Comparison of ENCODE assay signal across 24 cellular contexts in the genomic region with DNA sequence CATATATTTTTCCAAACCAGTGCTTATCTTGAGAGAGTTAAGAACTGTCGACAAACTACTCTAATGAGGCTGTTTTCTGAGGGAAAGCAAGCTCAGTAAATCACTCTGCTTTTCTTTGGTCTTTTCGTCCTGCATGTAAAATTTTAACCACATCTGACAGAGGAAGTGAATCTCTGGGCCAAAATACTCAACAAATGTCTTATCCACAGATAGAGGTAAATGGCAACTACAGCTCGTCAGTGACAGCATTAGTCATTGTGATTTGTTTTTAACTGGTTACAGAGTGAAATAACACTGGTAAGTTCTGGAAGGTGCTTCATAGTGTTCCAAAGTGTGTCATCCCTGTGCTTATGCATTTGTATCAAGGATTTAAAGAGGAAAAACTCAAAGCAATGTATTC.
DNase-seq lines count a peak whose midpoint lies in the region; ATAC-seq, FAIRE-seq and TF ChIP-seq lines count a peak whose summit lies in the region.
"Had no signal": no experiment of that assay in that cellular context is flagged by ENCODE, and none has a peak within 500 bp of the region (broad histone marks: within the 10 kb centered on the region; RNA-seq: fewer than 3 reads in every experiment).

No MANE protein-coding gene starts in this region.

- H3K4me3 Mint-ChIP-seq in activated CD4-positive, alpha-beta T cell treated with anti-CD3 and anti-CD28 coated beads for 36 hours, result no peak overlapping the region

- intact Hi-C loops in activated CD4-positive, alpha-beta T cell treated with anti-CD3 and anti-CD28 coated beads for 36 hours (cut with DNase I, micrococcal nuclease), result no loop called here
- intact Hi-C loops in esophagus muscularis mucosa (cut with DNase I), result no loop called here

- H3K23me2 ChIP-seq in H1 (ENCODE audit: low read depth, low read length), result no peaks in the 10 kb centered on the region

- H4K20me1 ChIP-seq in H1 (replicated peaks in 1 of 2; ENCODE audit: control insufficient read depth in 1 of 2, insufficient read depth in 2 of 2, low read length in 2 of 2), result no peaks in the 10 kb centered on the region

- no peak overlapping the region for H4K5ac ChIP-seq in H1 (ENCODE audit: insufficient read length, low read depth, low read length)

- peak overlapping the region; percentile 57 for H2AFZ ChIP-seq in H1 (ENCODE audit: low read length)

- no peak overlapping the region for H2BK5ac ChIP-seq in H1 (ENCODE audit: low read depth, low read length)

- H2BK15ac ChIP-seq in H1 (ENCODE audit: low read length), result no peak overlapping the region

- H3K36me3 Mint-ChIP-seq in activated CD4-positive, alpha-beta T cell treated with anti-CD3 and anti-CD28 coated beads for 36 hours (ENCODE audit: low read depth), result no peaks in the 10 kb centered on the region

- H3K79me2 ChIP-seq in H1 (ENCODE audit: control insufficient read depth in 1 of 2, insufficient read depth in 2 of 2, low read length in 2 of 2), result no peaks in the 10 kb centered on the region

- no peaks in the 10 kb centered on the region for H3K27me3 ChIP-seq in H1 (replicated peaks in 1 of 4; ENCODE audit: control insufficient read depth in 3 of 4, extremely low read depth in 1 of 4, insufficient read depth in 3 of 4, low read length in 3 of 4)
- no peaks in the 10 kb centered on the region for H3K27me3 ChIP-seq in esophagus muscularis mucosa
- H3K27me3 ChIP-seq in suprapubic skin, result no peaks in the 10 kb centered on the region
- H3K27me3 ChIP-seq: Peyer's patch had no signal

- H2AK5ac ChIP-seq in H1 (ENCODE audit: low read depth, low read length), result no peak overlapping the region

- no peaks in the 10 kb centered on the region for H3K79me1 ChIP-seq in H1 (ENCODE audit: low read depth, low read length)

- DNase-seq in activated CD4-positive, alpha-beta T cell treated with anti-CD3 and anti-CD28 coated beads for 36 hours, result no peak
- DNase-seq in activated CD4-positive, alpha-beta T cell treated with anti-CD3 and anti-CD28 coated beads for 1 hour, result no peak
- peak; percentile 28 to 60 for DNase-seq in NOMO-1 (lab: John Stamatoyannopoulos, UW; ENCODE audit: unreplicated experiment in 2 of 2)
- no peak for DNase-seq in H1 (ENCODE audit: low read depth in 1 of 2, low spot score in 2 of 2)
- peak; percentile 67 for DNase-seq in renal cortical epithelial cell (ENCODE audit: low read depth)
- no peak for DNase-seq in esophagus muscularis mucosa (ENCODE audit: extremely low spot score)
- DNase-seq in suprapubic skin (ENCODE audit: low spot score in 2 of 2), result no peak
- DNase-seq: C1 segment of cervical spinal cord; DMS79 treated with DMSO at 0.1 percent for 48 hours; GF-D8; GOT3; NCI-H1092 treated with DMSO at 0.1 percent for 48 hours; NCI-H1694 treated with DMSO at 0.1 percent for 48 hours; NCI-H2107; NCI-H226; NCI-H526; NK-92 treated with Interleukin-12 subunit alpha and Interleukin-12 subunit beta, amount 100 ng/mL, for 24 hours; Peyer's patch had no signal

- H3K56ac ChIP-seq in H1 (replicated peaks; ENCODE audit: insufficient read length, low read depth, low read length), result no peak overlapping the region

- POLR2A ChIA-PET in activated CD4-positive, alpha-beta T cell treated with anti-CD3 and anti-CD28 coated beads for 36 hours (lab: Charles Lee), result interaction anchor here (0.7 kb wide), 1 partner anchor 1155 kb away, joined by 4 read pairs; no protein-coding TSS in a partner anchor
- POLR2A ChIA-PET in H1 (lab: Charles Lee; ENCODE audit: partially characterized antibody), result no interaction called here

- peaks cover 2% of the 10 kb centered on the region for H3K9me3 Mint-ChIP-seq in activated CD4-positive, alpha-beta T cell treated with anti-CD3 and anti-CD28 coated beads for 36 hours (ENCODE audit: low read depth)

- H3K36me3 ChIP-seq in H1 (ENCODE audit: control insufficient read depth in 2 of 4, insufficient read depth in 4 of 4, low read length in 3 of 4) (no peaks in the 10 kb centered on the region), esophagus muscularis mucosa (no peaks in the 10 kb centered on the region), suprapubic skin (no peaks in the 10 kb centered on the region)
- H3K36me3 ChIP-seq: Peyer's patch had no signal

- H3K27ac ChIP-seq in H1 (ENCODE audit: low read depth, low read length), result no peak overlapping the region
- no peak overlapping the region for H3K27ac ChIP-seq in esophagus muscularis mucosa (replicated peaks in 1 of 4)
- H3K27ac ChIP-seq in suprapubic skin, result no peak overlapping the region
- H3K27ac ChIP-seq: Peyer's patch, SK-N-MC had no signal

- H3K14ac ChIP-seq in H1 (ENCODE audit: insufficient read length), result no peak overlapping the region

- H3K4me3 ChIP-seq in H1 (ENCODE audit: extremely low read depth in 1 of 4, insufficient read depth in 2 of 4, low read depth in 3 of 4, low read length in 4 of 4) (no peak overlapping the region), esophagus muscularis mucosa (no peak overlapping the region), suprapubic skin (no peak overlapping the region)
- H3K4me3 ChIP-seq: K562, Peyer's patch, SK-N-MC had no signal

- TF ChIP-seq CTCF in H1 (IDR thresholded peaks at IDR 0.05; ENCODE audit: control extremely low read depth in 1 of 3, insufficient read depth in 1 of 3, low read depth in 1 of 3, low read length in 3 of 3) (no peak), esophagus muscularis mucosa (IDR thresholded peaks at IDR 0.05) (no peak), suprapubic skin (IDR thresholded peaks at IDR 0.05) (no peak)

- H3K9me3 ChIP-seq in H1 (ENCODE audit: insufficient read depth in 2 of 2, low read depth in 1 of 2, low read length in 1 of 2), result no peaks in the 10 kb centered on the region
- H3K9me3 ChIP-seq in esophagus muscularis mucosa, result no peaks in the 10 kb centered on the region
- H3K9me3 ChIP-seq in suprapubic skin, result no peaks in the 10 kb centered on the region
- H3K9me3 ChIP-seq: Peyer's patch had no signal

- peaks cover 2% of the 10 kb centered on the region for H3K27me3 Mint-ChIP-seq in activated CD4-positive, alpha-beta T cell treated with anti-CD3 and anti-CD28 coated beads for 36 hours

- no peak for FAIRE-seq in H1 (lab: Jason Lieb, UNC)
- FAIRE-seq: A204.1, GM12892, K562 had no signal

- H3K4me1 Mint-ChIP-seq in activated CD4-positive, alpha-beta T cell treated with anti-CD3 and anti-CD28 coated beads for 36 hours, result peaks cover 7% of the 10 kb centered on the region

- CTCF ChIA-PET in activated CD4-positive, alpha-beta T cell treated with anti-CD3 and anti-CD28 coated beads for 36 hours (lab: Charles Lee), result no interaction called here
- CTCF ChIA-PET in H1 (lab: Charles Lee; ENCODE audit: partially characterized antibody), result interaction anchor here (0.6 to 2.2 kb wide), 5 partner anchors 12 to 621 kb away, joined by 3 to 7 read pairs (median 4); no protein-coding TSS in a partner anchor

- peak; percentile 87 for ATAC-seq in activated CD4-positive, alpha-beta T cell treated with anti-CD3 and anti-CD28 coated beads for 36 hours
- no peak for ATAC-seq in SK-N-SH treated with all-trans-retinoic acid at 6 μM for 48 hours
- ATAC-seq: K562, Right ventricle myocardium inferior had no signal

- H3K9ac ChIP-seq in H1 (replicated peaks in 1 of 4; ENCODE audit: extremely low read depth in 1 of 4, low read depth in 3 of 4, low read length in 3 of 4), result no peak overlapping the region

- peak overlapping the region; percentile 31 for H3K27ac Mint-ChIP-seq in activated CD4-positive, alpha-beta T cell treated with anti-CD3 and anti-CD28 coated beads for 36 hours

- H4K8ac ChIP-seq in H1 (ENCODE audit: extremely low read depth, insufficient read depth, low read length), result no peak overlapping the region

- TF ChIP-seq EP300 in H1 (IDR thresholded peaks at IDR 0.05; ENCODE audit: borderline replicate concordance in 1 of 2, low read depth in 2 of 2, low read length in 2 of 2), result no peak
- TF ChIP-seq EP300 in esophagus muscularis mucosa (IDR thresholded peaks at IDR 0.05), result no peak
- no peak for TF ChIP-seq EP300 in suprapubic skin (IDR thresholded peaks at IDR 0.05)

- no peak for TF ChIP-seq RAD21 in H1 (IDR thresholded peaks at IDR 0.05 in 1 of 2, conservative IDR thresholded peaks at IDR 0.05 in 1 of 2; ENCODE audit: low read depth in 2 of 2, low read length in 2 of 2)

- TF ChIP-seq POLR2A in H1 (IDR thresholded peaks at IDR 0.05; ENCODE audit: control extremely low read depth in 1 of 2, low read depth in 2 of 2, low read length in 2 of 2), result no peak
- TF ChIP-seq POLR2A in esophagus muscularis mucosa (IDR thresholded peaks at IDR 0.05; ENCODE audit: low read depth), result no peak
- TF ChIP-seq POLR2A in suprapubic skin (IDR thresholded peaks at IDR 0.05), result no peak

- no peak overlapping the region for H3K18ac ChIP-seq in H1 (ENCODE audit: extremely low read depth, low read length)

- no peak overlapping the region for H2BK12ac ChIP-seq in H1 (ENCODE audit: low read depth, low read length)

- no peak overlapping the region for H2BK120ac ChIP-seq in H1 (replicated peaks; ENCODE audit: low read depth, low read length)

- no peak overlapping the region for H3K23ac ChIP-seq in H1 (ENCODE audit: insufficient read length)

- no peak overlapping the region for H4K91ac ChIP-seq in H1 (replicated peaks; ENCODE audit: insufficient read length, low read length)

- H3K4me2 ChIP-seq in H1 (ENCODE audit: insufficient read depth in 1 of 2, low read depth in 2 of 2, low read length in 2 of 2), result no peak overlapping the region

- H3K4me1 ChIP-seq in H1 (replicated peaks in 1 of 4; ENCODE audit: control insufficient read depth in 3 of 4, insufficient read depth in 4 of 4, low read length in 3 of 4) (no peaks in the 10 kb centered on the region), esophagus muscularis mucosa (no peaks in the 10 kb centered on the region), suprapubic skin (no peaks in the 10 kb centered on the region)
- H3K4me1 ChIP-seq: Peyer's patch had no signal

- 67% methylated on average over 3 of the region's 3 CpGs; no CpG with 5 or more reads in 1 of the 2 experiments for WGBS in H1 (ENCODE audit: extremely low coverage in 1 of 2, insufficient coverage in 1 of 2, insufficient read length in 1 of 2, insufficient replicate concordance in 2 of 2, low coverage in 1 of 2, low lambda C conversion rate in 2 of 2, missing lambda C conversion rate in 1 of 2), 2 experiments
- WGBS in esophagus muscularis mucosa, result 59% methylated on average over 3 of the region's 3 CpGs
- WGBS in suprapubic skin, result 46% methylated on average over 3 of the region's 3 CpGs

- no peak overlapping the region for H2BK20ac ChIP-seq in H1 (ENCODE audit: low read length)

- H3K4ac ChIP-seq in H1 (replicated peaks; ENCODE audit: insufficient read length, low read depth, low read length), result no peak overlapping the region

TF ChIP-seq in H1, 55 proteins besides CTCF, POLR2A, EP300 and RAD21 (continues in another document):
- TF ChIP-seq RBBP5 (IDR thresholded peaks at IDR 0.05; ENCODE audit: borderline replicate concordance, low read depth, low read length), result no peak
- TF ChIP-seq BRCA1 (IDR thresholded peaks at IDR 0.05; ENCODE audit: low read depth, low read length), result no peak
- no peak for TF ChIP-seq SRF (IDR thresholded peaks at IDR 0.05; ENCODE audit: low read depth, low read length)

TF ChIP-seq in SK-N-SH treated with all-trans-retinoic acid at 6 μM for 48 hours, 23 proteins besides CTCF, POLR2A, EP300 and RAD21 (continues in another document):
- no peak for TF ChIP-seq RARB (CRISPR knock-in tag; IDR thresholded peaks at IDR 0.05)
- TF ChIP-seq SNAI2 (CRISPR knock-in tag; IDR thresholded peaks at IDR 0.05), result no peak

Comparison
In these comparisons a context has a peak if more than half of its experiments do, and no peak if none do; other contexts are left out.
1. DNase-seq: peak in NOMO-1 (2 of 2) and renal cortical epithelial cell (single experiment); none in activated CD4-positive, alpha-beta T cell treated with anti-CD3 and anti-CD28 coated beads for 36 hours (single experiment), activated CD4-positive, alpha-beta T cell treated with anti-CD3 and anti-CD28 coated beads for 1 hour (single experiment), H1 (0 of 2), esophagus muscularis mucosa (single experiment) and suprapubic skin (0 of 2).